ENCODE assay signal across 11 cellular contexts in genomic region chr20:11849976-11850670, GRCh38.
DNase-seq lines count a peak whose midpoint lies in the region; ATAC-seq and TF ChIP-seq lines count a peak whose summit lies in the region.
"Had no signal": no experiment of that assay in that cellular context is flagged by ENCODE, and none has a peak within 500 bp of the region (broad histone marks: within the 10 kb centered on the region; RNA-seq: fewer than 3 reads in every experiment).

No MANE protein-coding gene starts in this region.

- H3K9me3 ChIP-seq in adipocyte (ENCODE audit: control insufficient read depth, low read length) (no peaks in the 10 kb centered on the region), mesenchymal stem cell (ENCODE audit: control insufficient read depth, low read length) (no peaks in the 10 kb centered on the region), esophagus squamous epithelium (no peaks in the 10 kb centered on the region)

- no peak overlapping the region for H4K91ac ChIP-seq in mesenchymal stem cell (ENCODE audit: low read length)

- no peak for ATAC-seq in GM18858 (IDR thresholded peaks at IDR 0.05; ENCODE audit: unreplicated experiment)
- no peak for ATAC-seq in activated CD8-positive, alpha-beta T cell treated with anti-CD3 and anti-CD28 coated beads, Interleukin-2, amount 10 ng/mL, durations not matched to agents 7 days and 5 days
- ATAC-seq: Panc1 had no signal

- no peaks in the 10 kb centered on the region for H3K36me3 Mint-ChIP-seq in activated CD8-positive, alpha-beta T cell treated with anti-CD3 and anti-CD28 coated beads, Interleukin-2, amount 10 ng/mL, durations not matched to agents 7 days and 5 days (ENCODE audit: low read depth)

- H3K4me3 ChIP-seq in adipocyte (ENCODE audit: low read length) (peak overlapping the region; percentile 38), mesenchymal stem cell (ENCODE audit: insufficient read depth in 1 of 2, low read depth in 1 of 2, low read length in 2 of 2) (peak overlapping the region in 1 of 2 experiments; percentile 27), esophagus squamous epithelium (no peak overlapping the region)

- no peak overlapping the region for H3K4me3 Mint-ChIP-seq in activated CD8-positive, alpha-beta T cell treated with anti-CD3 and anti-CD28 coated beads, Interleukin-2, amount 10 ng/mL, durations not matched to agents 7 days and 5 days
- H3K4me3 Mint-ChIP-seq: CD4-positive, alpha-beta T cell had no signal

- H3K27me3 ChIP-seq in adipocyte (replicated peaks; ENCODE audit: control insufficient read depth, insufficient read depth, low read length) = no peaks in the 10 kb centered on the region
- no peaks in the 10 kb centered on the region for H3K27me3 ChIP-seq in mesenchymal stem cell (ENCODE audit: control insufficient read depth in 1 of 2, insufficient read depth in 1 of 2, low read length in 2 of 2)
- no peaks in the 10 kb centered on the region for H3K27me3 ChIP-seq in esophagus squamous epithelium

- H2AFZ ChIP-seq in mesenchymal stem cell (ENCODE audit: low read depth, low read length) = no peak overlapping the region

- H3K4me2 ChIP-seq in mesenchymal stem cell (ENCODE audit: low read length, poor library complexity, severe bottlenecking) = no peak overlapping the region

- no peak overlapping the region for H2BK12ac ChIP-seq in mesenchymal stem cell (ENCODE audit: low read length in 2 of 2)

- no peak overlapping the region for H3K27ac ChIP-seq in mesenchymal stem cell (ENCODE audit: low read length, poor library complexity, severe bottlenecking)
- no peak overlapping the region for H3K27ac ChIP-seq in esophagus squamous epithelium

- H3K36me3 ChIP-seq in adipocyte (ENCODE audit: control insufficient read depth, insufficient read depth, low read length, severe bottlenecking) = no peaks in the 10 kb centered on the region
- H3K36me3 ChIP-seq in mesenchymal stem cell (ENCODE audit: control insufficient read depth in 1 of 2, insufficient read depth in 2 of 2, low read depth in 1 of 2, low read length in 2 of 2) = no peaks in the 10 kb centered on the region
- H3K36me3 ChIP-seq in esophagus squamous epithelium = no peaks in the 10 kb centered on the region

- H3K9ac ChIP-seq in adipocyte (ENCODE audit: low read length) (peak overlapping the region; percentile 4), mesenchymal stem cell (ENCODE audit: low read length) (peak overlapping the region; percentile 40)

- H3K14ac ChIP-seq in mesenchymal stem cell (ENCODE audit: low read length in 2 of 2) = no peak overlapping the region

- no peaks in the 10 kb centered on the region for H3K79me1 ChIP-seq in mesenchymal stem cell (replicated peaks; ENCODE audit: low read length, poor library complexity, severe bottlenecking)

- H2BK5ac ChIP-seq in mesenchymal stem cell (ENCODE audit: low read depth, low read length, poor library complexity, severe bottlenecking) = no peak overlapping the region

- peaks cover 41% of the 10 kb centered on the region for H3K4me1 ChIP-seq in adipocyte (ENCODE audit: control insufficient read depth, insufficient read depth, low read length)
- no peaks in the 10 kb centered on the region for H3K4me1 ChIP-seq in mesenchymal stem cell (ENCODE audit: control insufficient read depth, insufficient read depth, low read depth, low read length)
- peaks cover 0 to 26% (median 7%) of the 10 kb centered on the region in 3 donors for H3K4me1 ChIP-seq in esophagus squamous epithelium

- H2BK120ac ChIP-seq in mesenchymal stem cell (ENCODE audit: low read depth, low read length) = no peak overlapping the region

- H3K27me3 Mint-ChIP-seq in activated CD8-positive, alpha-beta T cell treated with anti-CD3 and anti-CD28 coated beads, Interleukin-2, amount 10 ng/mL, durations not matched to agents 7 days and 5 days (ENCODE audit: low read depth) = no peaks in the 10 kb centered on the region

- H3K4me1 Mint-ChIP-seq in activated CD8-positive, alpha-beta T cell treated with anti-CD3 and anti-CD28 coated beads, Interleukin-2, amount 10 ng/mL, durations not matched to agents 7 days and 5 days (ENCODE audit: low read depth) = no peaks in the 10 kb centered on the region

- no peak overlapping the region for H2AK5ac ChIP-seq in mesenchymal stem cell (ENCODE audit: low read length, severe bottlenecking)

- WGBS in mesenchymal stem cell = 57% methylated on average over 3 of the region's 5 CpGs
- 38 to 60% methylated on average over 5 of the region's 5 CpGs for WGBS in esophagus squamous epithelium, 2 donors

- no peak overlapping the region for H4K8ac ChIP-seq in mesenchymal stem cell (ENCODE audit: low read length)

- H3K23ac ChIP-seq in mesenchymal stem cell (ENCODE audit: low read length in 2 of 2) = no peak overlapping the region

- DNase-seq in GM04503 (ENCODE audit: low read depth) (peak; percentile 26), M059J (ENCODE audit: low read depth) (peak; percentile 99), adipocyte (ENCODE audit: low read depth) (no peak), mesenchymal stem cell (peak; percentile 30), SKM-1 treated with dmso at 0.1 percent for 144 hours (lab: John Stamatoyannopoulos, UW; ENCODE audit: unreplicated experiment) (no peak), esophagus squamous epithelium (lab: John Stamatoyannopoulos, UW) (no peak)
- DNase-seq in activated CD8-positive, alpha-beta T cell treated with anti-CD3 and anti-CD28 coated beads, Interleukin-2, amount 10 ng/mL, durations not matched to agents 7 days and 5 days = no peak
- DNase-seq: CD4-positive, alpha-beta T cell had no signal

- no peak overlapping the region for H3K4ac ChIP-seq in mesenchymal stem cell (ENCODE audit: low read depth in 1 of 2, low read length in 2 of 2)

- no peak overlapping the region for H2BK15ac ChIP-seq in mesenchymal stem cell (ENCODE audit: low read depth, poor library complexity, severe bottlenecking)

- TF ChIP-seq CTCF in esophagus squamous epithelium (IDR thresholded peaks at IDR 0.05) = no peak

- CTCF ChIA-PET in activated CD8-positive, alpha-beta T cell treated with anti-CD3 and anti-CD28 coated beads, Interleukin-2, amount 10 ng/mL, durations not matched to agents 7 days and 5 days (lab: Charles Lee) = no interaction called here

- intact Hi-C loops in esophagus squamous epithelium (cut with DNase I) = no loop called here

- TF ChIP-seq POLR2A in esophagus squamous epithelium (IDR thresholded peaks at IDR 0.05) = no peak

- H3K27ac Mint-ChIP-seq in activated CD8-positive, alpha-beta T cell treated with anti-CD3 and anti-CD28 coated beads, Interleukin-2, amount 10 ng/mL, durations not matched to agents 7 days and 5 days = no peak overlapping the region
- H3K27ac Mint-ChIP-seq: CD4-positive, alpha-beta T cell had no signal

- H3K18ac ChIP-seq in mesenchymal stem cell (ENCODE audit: low read depth in 1 of 2, low read length in 2 of 2) = no peak overlapping the region

- POLR2A ChIA-PET in activated CD8-positive, alpha-beta T cell treated with anti-CD3 and anti-CD28 coated beads, Interleukin-2, amount 10 ng/mL, durations not matched to agents 7 days and 5 days (lab: Charles Lee) = no interaction called here

- H3K9me3 Mint-ChIP-seq in activated CD8-positive, alpha-beta T cell treated with anti-CD3 and anti-CD28 coated beads, Interleukin-2, amount 10 ng/mL, durations not matched to agents 7 days and 5 days (ENCODE audit: insufficient read depth) = no peaks in the 10 kb centered on the region
- H3K9me3 Mint-ChIP-seq: nephron had no signal

Comparison
In these comparisons a context has a peak if more than half of its experiments do, and no peak if none do; other contexts are left out.
1. DNase-seq: peak in GM04503 (single experiment), M059J (single experiment) and mesenchymal stem cell (single experiment); none in adipocyte (single experiment), activated CD8-positive, alpha-beta T cell treated with anti-CD3 and anti-CD28 coated beads, Interleukin-2, amount 10 ng/mL, durations not matched to agents 7 days and 5 days (single experiment), SKM-1 treated with dmso at 0.1 percent for 144 hours (single experiment) and esophagus squamous epithelium (single experiment).